Comparison of ENCODE assay signal across 1 cellular context in the genomic region with DNA sequence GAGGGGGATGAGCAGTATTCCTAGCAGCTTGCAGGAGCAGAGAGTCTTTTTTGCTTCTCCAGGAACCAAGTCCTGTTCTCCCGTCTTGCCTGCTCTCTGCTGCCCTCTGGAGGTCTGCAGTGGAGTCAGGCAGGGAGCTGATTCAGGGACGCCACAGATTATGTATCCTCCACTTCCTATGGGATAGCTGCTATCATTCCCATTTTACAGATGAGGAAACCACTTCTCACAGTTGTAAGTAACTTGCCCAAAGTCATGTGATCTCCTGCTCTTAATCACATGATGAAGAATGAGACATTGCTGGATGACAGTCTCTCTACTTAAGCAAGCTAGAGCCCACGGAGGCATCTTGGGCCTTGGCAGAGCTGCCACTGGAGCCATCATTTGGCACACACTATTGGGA.
TF ChIP-seq lines count a peak whose summit lies in the region.

No MANE protein-coding gene starts in this region.

TF ChIP-seq in IMR-90, 13 proteins besides CTCF, POLR2A, EP300 and RAD21 (continued from another document):
- TF ChIP-seq MAZ (IDR thresholded peaks at IDR 0.05; ENCODE audit: borderline replicate concordance, low read depth, low read length) (no peak), SMC3 (IDR thresholded peaks at IDR 0.05; ENCODE audit: low read depth, low read length) (peak; percentile 67), BHLHE40 (IDR thresholded peaks at IDR 0.05; ENCODE audit: low read depth, low read length) (no peak), FOS (IDR thresholded peaks at IDR 0.05; ENCODE audit: low read depth, low read length) (no peak), CHD1 (IDR thresholded peaks at IDR 0.05; ENCODE audit: low read depth, low read length) (no peak), MAFK (IDR thresholded peaks at IDR 0.05; ENCODE audit: low read depth, low read length) (no peak)
- TF ChIP-seq, protein P1, sequence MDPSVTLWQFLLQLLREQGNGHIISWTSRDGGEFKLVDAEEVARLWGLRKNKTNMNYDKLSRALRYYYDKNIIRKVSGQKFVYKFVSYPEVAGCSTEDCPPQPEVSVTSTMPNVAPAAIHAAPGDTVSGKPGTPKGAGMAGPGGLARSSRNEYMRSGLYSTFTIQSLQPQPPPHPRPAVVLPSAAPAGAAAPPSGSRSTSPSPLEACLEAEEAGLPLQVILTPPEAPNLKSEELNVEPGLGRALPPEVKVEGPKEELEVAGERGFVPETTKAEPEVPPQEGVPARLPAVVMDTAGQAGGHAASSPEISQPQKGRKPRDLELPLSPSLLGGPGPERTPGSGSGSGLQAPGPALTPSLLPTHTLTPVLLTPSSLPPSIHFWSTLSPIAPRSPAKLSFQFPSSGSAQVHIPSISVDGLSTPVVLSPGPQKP (IDR thresholded peaks at IDR 0.05; ENCODE audit: borderline replicate concordance, low read depth, low read length) = no peak
- TF ChIP-seq, protein P2, sequence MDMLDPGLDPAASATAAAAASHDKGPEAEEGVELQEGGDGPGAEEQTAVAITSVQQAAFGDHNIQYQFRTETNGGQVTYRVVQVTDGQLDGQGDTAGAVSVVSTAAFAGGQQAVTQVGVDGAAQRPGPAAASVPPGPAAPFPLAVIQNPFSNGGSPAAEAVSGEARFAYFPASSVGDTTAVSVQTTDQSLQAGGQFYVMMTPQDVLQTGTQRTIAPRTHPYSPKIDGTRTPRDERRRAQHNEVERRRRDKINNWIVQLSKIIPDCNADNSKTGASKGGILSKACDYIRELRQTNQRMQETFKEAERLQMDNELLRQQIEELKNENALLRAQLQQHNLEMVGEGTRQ (IDR thresholded peaks at IDR 0.05; ENCODE audit: low read depth, low read length) = no peak
